In the genomic region with DNA sequence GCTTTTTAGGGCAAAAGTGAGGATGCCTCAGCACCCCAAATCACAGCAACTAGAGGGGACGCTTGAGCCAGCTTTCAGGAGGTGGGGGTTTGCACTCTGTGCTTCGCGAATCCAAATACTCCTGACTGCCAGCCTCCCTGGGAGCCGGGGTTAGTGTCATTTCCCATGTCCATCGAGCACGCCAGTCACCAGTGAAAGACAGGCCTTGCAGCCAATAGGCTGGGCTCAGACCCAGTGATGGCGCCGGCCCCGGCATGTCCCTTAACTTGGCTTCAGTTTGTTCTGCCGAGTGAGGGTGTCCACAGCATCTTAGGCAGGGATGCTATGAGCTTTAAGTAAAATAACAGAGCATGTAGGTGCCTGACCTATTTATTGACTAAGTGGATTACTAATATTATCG, we compare ENCODE assay signal across 15 cellular contexts.
"Had no signal": no experiment of that assay in that cellular context is flagged by ENCODE, and none has a peak within 500 bp of the region (broad histone marks: within the 10 kb centered on the region; RNA-seq: fewer than 3 reads in every experiment).

No MANE protein-coding gene starts in this region.

- H3K4me1 Mint-ChIP-seq: activated B cell treated with CpG ODN at 0.5 μM for 24 hours; activated CD4-positive, alpha-beta T cell treated with anti-CD3 and anti-CD28 coated beads for 36 hours; activated naive CD8-positive, alpha-beta T cell treated with anti-CD3 and anti-CD28 coated beads, Interleukin-2, amount 50 U/mL, for 24 hours had no signal

- H3K27me3 ChIP-seq: transverse colon had no signal

- H3K36me3 ChIP-seq: transverse colon had no signal

- H3K4me3 ChIP-seq: transverse colon had no signal

- ATAC-seq: activated CD4-positive, alpha-beta T cell treated with anti-CD3 and anti-CD28 coated beads for 36 hours; activated naive CD8-positive, alpha-beta T cell treated with anti-CD3 and anti-CD28 coated beads, Interleukin-2, amount 50 U/mL, for 24 hours; stimulated activated naive B cell treated with anti-CD40 and anti-IgM and Interleukin-4, amounts not matched to agents 10 μg/mL and 1 μg/mL and 100 μg/mL, for 72 hours had no signal

- H3K4me3 Mint-ChIP-seq: activated B cell treated with CpG ODN at 0.5 μM for 24 hours; activated CD4-positive, alpha-beta T cell treated with anti-CD3 and anti-CD28 coated beads for 36 hours; activated naive CD8-positive, alpha-beta T cell treated with anti-CD3 and anti-CD28 coated beads, Interleukin-2, amount 50 U/mL, for 24 hours; nephron progenitor cell; stimulated activated naive B cell treated with anti-CD40 and anti-IgM and Interleukin-4, amounts not matched to agents 10 μg/mL and 1 μg/mL and 100 μg/mL, for 72 hours had no signal

- DNase-seq: activated B cell treated with CpG ODN at 0.5 μM for 24 hours; activated CD4-positive, alpha-beta T cell treated with anti-CD3 and anti-CD28 coated beads for 36 hours; activated CD4-positive, alpha-beta T cell treated with anti-CD3 and anti-CD28 coated beads, Interleukin-2, amount 50 U/mL, for 4 hours; activated effector memory CD4-positive, alpha-beta T cell treated with anti-CD3 and anti-CD28 coated beads, Interleukin-2, amount 50 U/mL, for 16 hours; activated naive CD4-positive, alpha-beta T cell treated with anti-CD3 and anti-CD28 coated beads, Interleukin-2, amount 50 U/mL, for 16 hours; activated naive CD8-positive, alpha-beta T cell treated with anti-CD3 and anti-CD28 coated beads, Interleukin-2, amount 50 U/mL, for 24 hours; activated T-cell treated with anti-CD3 and anti-CD28 coated beads, Interleukin-2, amount 50 U/mL, for 48 hours; cortex of kidney; nephron progenitor cell; occipital lobe; stimulated activated CD4-positive, alpha-beta T cell treated with anti-CD3 and anti-CD28 coated beads, Interleukin-2, amount 100 ng/mL, for 48 hours; stimulated activated CD8-positive, alpha-beta memory T cell treated with anti-CD3 and anti-CD28 coated beads, Interleukin-4, amount 100 ng/mL, for 48 hours; stimulated activated naive B cell treated with anti-CD40 and anti-IgM and Interleukin-4, amounts not matched to agents 10 μg/mL and 1 μg/mL and 100 μg/mL, for 72 hours; T-helper 9 cell; transverse colon had no signal

- H3K27ac ChIP-seq: transverse colon had no signal

- H3K9me3 ChIP-seq: transverse colon had no signal

- H3K27ac Mint-ChIP-seq: activated B cell treated with CpG ODN at 0.5 μM for 24 hours; activated CD4-positive, alpha-beta T cell treated with anti-CD3 and anti-CD28 coated beads for 36 hours; activated naive CD8-positive, alpha-beta T cell treated with anti-CD3 and anti-CD28 coated beads, Interleukin-2, amount 50 U/mL, for 24 hours; nephron progenitor cell; stimulated activated naive B cell treated with anti-CD40 and anti-IgM and Interleukin-4, amounts not matched to agents 10 μg/mL and 1 μg/mL and 100 μg/mL, for 72 hours had no signal

- H3K27me3 Mint-ChIP-seq: activated B cell treated with CpG ODN at 0.5 μM for 24 hours; activated CD4-positive, alpha-beta T cell treated with anti-CD3 and anti-CD28 coated beads for 36 hours; activated naive CD8-positive, alpha-beta T cell treated with anti-CD3 and anti-CD28 coated beads, Interleukin-2, amount 50 U/mL, for 24 hours; stimulated activated naive B cell treated with anti-CD40 and anti-IgM and Interleukin-4, amounts not matched to agents 10 μg/mL and 1 μg/mL and 100 μg/mL, for 72 hours had no signal

- H3K9me3 Mint-ChIP-seq: activated B cell treated with CpG ODN at 0.5 μM for 24 hours; activated naive CD8-positive, alpha-beta T cell treated with anti-CD3 and anti-CD28 coated beads, Interleukin-2, amount 50 U/mL, for 24 hours; nephron progenitor cell; stimulated activated naive B cell treated with anti-CD40 and anti-IgM and Interleukin-4, amounts not matched to agents 10 μg/mL and 1 μg/mL and 100 μg/mL, for 72 hours had no signal
